Comparison of ENCODE assay signal across 8 cellular contexts in genomic region chr11:67278135-67278938, GRCh38. TPM values are rescaled to one million over a fixed set of nuclear protein-coding genes. Genes with fewer than 3 reads are reported as not detected.
A peak's percentile ranks its signal among the peaks of the same experiment; 100 is the strongest.
DNase-seq lines count a peak whose midpoint lies in the region; ATAC-seq and TF ChIP-seq lines count a peak whose summit lies in the region.

No MANE protein-coding gene starts in this region.

- H3K9me3 ChIP-seq in heart right ventricle (no peaks in the 10 kb centered on the region), skeletal muscle tissue (ENCODE audit: control insufficient read depth in 3 of 3, low read length in 3 of 3) (no peaks in the 10 kb centered on the region)

- peak overlapping the region; percentile 65 to 86 (median 70) for H3K9ac ChIP-seq in skeletal muscle tissue (ENCODE audit: low read depth in 1 of 3, low read length in 3 of 3)

- no peaks in the 10 kb centered on the region; the same call in 1 of the 2 replicates for H4K20me1 ChIP-seq in GM23338 (replicated peaks; ENCODE audit: insufficient read depth)

- H3K4me3 Mint-ChIP-seq in GM23338 (no peak overlapping the region), WTC11 (no peak overlapping the region)

- DNase-seq in GM23338 (ENCODE audit: low spot score) (no peak), WTC11 (ENCODE audit: low spot score) (no peak), heart right ventricle (peak in 1 of 2 donors; percentile 17), erythroblast (lab: John Stamatoyannopoulos, UW) (no peak), DMS153 treated with DMSO at 0.1 percent for 48 hours (lab: John Stamatoyannopoulos, UW; ENCODE audit: unreplicated experiment) (no peak)

- POLR2A ChIA-PET in WTC11 (lab: Charles Lee), result interaction anchor here (1.1 to 2.2 kb wide), 2 partner anchors 11 to 23 kb away, joined by 3 to 15 read pairs; partner anchors contain the start of gene ANKRD13D

- no peaks in the 10 kb centered on the region for H3K9me2 ChIP-seq in GM23338 (ENCODE audit: insufficient read depth)

- intact Hi-C loops in heart right ventricle (cut with DNase I), result no loop called here

- H3K9me3 Mint-ChIP-seq in GM23338, result no peaks in the 10 kb centered on the region
- no peaks in the 10 kb centered on the region for H3K9me3 Mint-ChIP-seq in WTC11

- H3K4me1 ChIP-seq in GM23338 (ENCODE audit: insufficient read depth) (peaks cover 15% of the 10 kb centered on the region; the same call in 1 of the 2 replicates), heart right ventricle (peaks cover 40 to 100% (median 64%) of the 10 kb centered on the region in 9 donors), skeletal muscle tissue (ENCODE audit: control insufficient read depth in 3 of 3, insufficient read depth in 3 of 3, low read length in 3 of 3) (peaks cover 65 to 72% (median 68%) of the 10 kb centered on the region in 3 donors)

- ATAC-seq in GM23338 (no peak), WTC11 (no peak), heart right ventricle (no peak), HG02623 (IDR thresholded peaks at IDR 0.05; ENCODE audit: unreplicated experiment) (no peak), HG03039 (IDR thresholded peaks at IDR 0.05; ENCODE audit: unreplicated experiment) (no peak)

- H3K4me1 Mint-ChIP-seq in GM23338, result peaks cover 25% of the 10 kb centered on the region
- peaks cover 26% of the 10 kb centered on the region for H3K4me1 Mint-ChIP-seq in WTC11

- no peak for TF ChIP-seq CTCF in GM23338 (conservative IDR thresholded peaks at IDR 0.05; ENCODE audit: low read depth in 2 of 2)
- no peak for TF ChIP-seq CTCF in WTC11 (IDR thresholded peaks at IDR 0.05)
- TF ChIP-seq CTCF in heart right ventricle (IDR thresholded peaks at IDR 0.05), result no peak

- peaks cover 27% of the 10 kb centered on the region for H3K79me2 ChIP-seq in GM23338 (replicated peaks; ENCODE audit: insufficient read depth)

- WGBS in heart right ventricle, 2 donors, result 90 to 93% methylated on average over 14 of the region's 14 CpGs

- peaks cover 11% of the 10 kb centered on the region for H3F3A ChIP-seq in GM23338 (replicated peaks; ENCODE audit: low read depth)

- CTCF ChIA-PET in WTC11 (lab: Charles Lee), result interaction anchor here (1.0 to 2.8 kb wide), 11 partner anchors 8 to 111 kb away, joined by 3 to 27 read pairs (median 4); partner anchors contain the start of genes ANKRD13D and GRK2

- no peak overlapping the region for H3K4me3 ChIP-seq in GM23338
- H3K4me3 ChIP-seq in heart right ventricle, result peak overlapping the region in 7 of 10 donors; percentile 32 to 52 (median 45)
- H3K4me3 ChIP-seq in skeletal muscle tissue (ENCODE audit: low read length in 3 of 3), result peak overlapping the region; percentile 55 to 59 (median 56)

- TF ChIP-seq POLR2A in erythroblast (IDR thresholded peaks at IDR 0.05; ENCODE audit: low read length), result no peak

- H3K36me3 Mint-ChIP-seq in GM23338 (ENCODE audit: low read depth), result peaks cover 25% of the 10 kb centered on the region
- peaks cover 18% of the 10 kb centered on the region for H3K36me3 Mint-ChIP-seq in WTC11

- no peaks in the 10 kb centered on the region; the same call in none of the 2 replicates for H3K36me3 ChIP-seq in GM23338 (ENCODE audit: insufficient read depth)
- H3K36me3 ChIP-seq in heart right ventricle, result peaks cover 10 to 71% (median 40%) of the 10 kb centered on the region in 9 donors
- H3K36me3 ChIP-seq in skeletal muscle tissue (ENCODE audit: control insufficient read depth in 3 of 3, insufficient read depth in 3 of 3, low read length in 3 of 3), result peaks cover 44 to 45% (median 44%) of the 10 kb centered on the region in 3 donors

- H3K27ac ChIP-seq in GM23338 (ENCODE audit: low read depth) (no peak overlapping the region), heart right ventricle (peak overlapping the region; percentile 65 to 98 (median 90)), skeletal muscle tissue (ENCODE audit: low read depth, low read length) (peak overlapping the region; percentile 88)

- no peaks in the 10 kb centered on the region for H3K27me3 ChIP-seq in GM23338 (ENCODE audit: insufficient read depth)
- H3K27me3 ChIP-seq in heart right ventricle, result no peaks in the 10 kb centered on the region
- H3K27me3 ChIP-seq in skeletal muscle tissue (ENCODE audit: control insufficient read depth in 3 of 3, insufficient read depth in 3 of 3, low read length in 3 of 3), result no peaks in the 10 kb centered on the region

- H3K27me3 Mint-ChIP-seq in GM23338 (ENCODE audit: insufficient read depth, low read depth, poor library complexity) (peaks cover 11% of the 10 kb centered on the region), WTC11 (ENCODE audit: low read depth) (no peaks in the 10 kb centered on the region)

- H3K27ac Mint-ChIP-seq in GM23338 (no peak overlapping the region), WTC11 (no peak overlapping the region)

- H2AFZ ChIP-seq in GM23338, result no peak overlapping the region

- H3K4me2 ChIP-seq in GM23338, result peak overlapping the region; percentile 68; the same call in 1 of the 2 replicates

TF ChIP-seq in GM23338, 12 proteins besides CTCF, POLR2A, EP300 and RAD21:
- TF ChIP-seq ZNF331 (CRISPR knock-in tag; IDR thresholded peaks at IDR 0.05; ENCODE audit: low read depth) (no peak), EZH2 (IDR thresholded peaks at IDR 0.05; ENCODE audit: low read depth, unreplicated experiment) (no peak)

TF ChIP-seq in WTC11, 78 proteins besides CTCF, POLR2A, EP300 and RAD21:
- TF ChIP-seq RORB (CRISPR knock-in tag; IDR thresholded peaks at IDR 0.05) (no peak), FOXP4 (CRISPR knock-in tag; IDR thresholded peaks at IDR 0.05) (0 out of 2 replicates have a peak, but pooled peaks have one; percentile 39)

RNA-seq across cellular contexts. Expression of gene ANKRD13D, which starts 10.8 kb away (rescaled TPM):
- total RNA-seq in GM23338 (2014; rRNA removed; shearing (Covaris generic)), result 15.7 and 30.8 TPM in 2 replicates
- polyA plus RNA-seq in GM23338 (2016; fragmentation: Nextera tagmentation; extraction: Ambion mirVana), result 19.5 and 20.3 TPM in 2 replicates
- total RNA-seq in WTC11 (2021), result 36.8 to 55.5 TPM (median 42.4 TPM) in 3 replicates
- 10 to 100 TPM in 6 of 10 donors, 1 to 10 TPM in 4; 7.9 to 21.0 (median 12.3) TPM for total RNA-seq in heart right ventricle
- 10 to 100 TPM; 14.2 to 39.4 TPM for polyA plus RNA-seq in heart right ventricle
- total RNA-seq in skeletal muscle tissue, result 12.5 TPM

RNA-seq across cellular contexts. Expression of gene GRK2, which starts 12.1 kb away (rescaled TPM):
- 62.2 and 72.5 TPM in 2 replicates for total RNA-seq in GM23338 (2014; rRNA removed; shearing (Covaris generic))
- polyA plus RNA-seq in GM23338 (2016; fragmentation: Nextera tagmentation; extraction: Ambion mirVana) (19.5 and 21.7 TPM in 2 replicates), heart right ventricle (10 to 100 TPM; 48.0 to 65.0 TPM)
- total RNA-seq in WTC11 (2021) (59.4 to 68.1 TPM (median 61.4 TPM) in 3 replicates), heart right ventricle (10 to 100 TPM; 34.2 to 60.9 (median 44.0) TPM), skeletal muscle tissue (27.7 TPM)

RNA-seq across cellular contexts. Expression of gene SSH3, which starts 25.0 kb away (rescaled TPM):
- total RNA-seq in GM23338 (2014; rRNA removed; shearing (Covaris generic)), result 40.0 and 45.8 TPM in 2 replicates
- polyA plus RNA-seq in GM23338 (2016; fragmentation: Nextera tagmentation; extraction: Ambion mirVana), result 17.8 and 25.1 TPM in 2 replicates
- 34.8 to 43.4 TPM (median 42.3 TPM) in 3 replicates for total RNA-seq in WTC11 (2021)
- 10 to 100 TPM; 11.9 to 21.2 (median 15.6) TPM for total RNA-seq in heart right ventricle
- polyA plus RNA-seq in heart right ventricle, result 10 to 100 TPM in 1 of 2 donors, 1 to 10 TPM in 1; 7.8 to 15.5 TPM
- total RNA-seq in skeletal muscle tissue, result 6.8 TPM
